6 cellular contexts compared by ENCODE assay signal in genomic region chr12:112869091-112869490, GRCh38. TPM values are rescaled to one million over a fixed set of nuclear protein-coding genes. Genes with fewer than 3 reads are reported as not detected.
"Had no signal": no experiment of that assay in that cellular context is flagged by ENCODE, and none has a peak within 500 bp of the region (broad histone marks: within the 10 kb centered on the region; RNA-seq: fewer than 3 reads in every experiment).

No MANE protein-coding gene starts in this region.

- H3K27ac ChIP-seq: HL-60 had no signal

- H3K4me3 ChIP-seq: K562 had no signal

- ATAC-seq: HepG2, K562 had no signal

- DNase-seq: IMR-90, KBM-7, KG1 had no signal

RNA-seq across cellular contexts. Expression of gene OAS1, which starts 37.7 kb away (rescaled TPM):
- polyA plus RNA-seq: IMR-90 had no signal
